ENCODE assay signal across 1 cellular context in the genomic region with DNA sequence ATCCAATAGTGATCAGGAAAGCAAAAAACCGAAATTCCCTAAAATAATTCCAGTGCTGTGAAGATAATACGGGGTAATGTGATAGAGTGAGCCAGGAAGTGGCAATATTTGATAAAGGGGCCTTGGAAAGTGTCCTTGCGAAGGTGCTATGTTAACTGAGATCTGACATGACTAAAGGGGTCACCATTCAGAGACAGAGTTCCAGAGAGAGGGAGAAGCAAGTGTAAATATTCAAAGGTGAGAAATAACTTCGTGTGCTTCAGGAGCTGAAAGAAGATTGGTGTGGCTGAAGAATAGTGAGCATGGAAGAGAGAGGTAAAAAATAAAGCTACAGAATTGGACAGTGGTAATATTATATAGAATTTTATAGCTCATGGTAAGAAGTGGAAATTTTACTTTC.
TF ChIP-seq lines count a peak whose summit lies in the region.

No MANE protein-coding gene starts in this region.

TF ChIP-seq in WTC11, 78 proteins besides CTCF, POLR2A, EP300 and RAD21 (continued from another document):
- TF ChIP-seq E2F4 (CRISPR knock-in tag; IDR thresholded peaks at IDR 0.05; ENCODE audit: borderline replicate concordance, low read depth) = no peak
- no peak for TF ChIP-seq GRHL2 (CRISPR knock-in tag; IDR thresholded peaks at IDR 0.05; ENCODE audit: insufficient replicate concordance, severe bottlenecking)
- TF ChIP-seq ZNF232 (CRISPR knock-in tag; IDR thresholded peaks at IDR 0.05) = no peak
